Comparison of ENCODE assay signal across 9 cellular contexts in genomic region chr15:63044077-63044644, GRCh38. TPM values are rescaled to one million over a fixed set of nuclear protein-coding genes. Genes with fewer than 3 reads are reported as not detected.
DNase-seq lines count a peak whose midpoint lies in the region; ATAC-seq and TF ChIP-seq lines count a peak whose summit lies in the region.
"Had no signal": no experiment of that assay in that cellular context is flagged by ENCODE, and none has a peak within 500 bp of the region (broad histone marks: within the 10 kb centered on the region; RNA-seq: fewer than 3 reads in every experiment).

No MANE protein-coding gene starts in this region.

- no peaks in the 10 kb centered on the region for H3K27me3 ChIP-seq in cardiac muscle cell
- peaks cover 4% of the 10 kb centered on the region for H3K27me3 ChIP-seq in ectodermal cell (ENCODE audit: control insufficient read depth, insufficient read depth, low read length, poor library complexity, severe bottlenecking)
- peaks cover 0 to 6% of the 10 kb centered on the region in 2 donors for H3K27me3 ChIP-seq in mucosa of rectum (ENCODE audit: control insufficient read depth in 2 of 2, insufficient read depth in 2 of 2, low read length in 2 of 2)

- 19 to 23% methylated on average over 6 to 7 of the region's 7 CpGs for WGBS in ectodermal cell, 2 experiments
- WGBS in urinary bladder, result 28% methylated on average over 7 of the region's 7 CpGs

- H3K4me3 ChIP-seq in cardiac muscle cell (peak overlapping the region; percentile 96), ectodermal cell (ENCODE audit: insufficient read depth, low read depth, low read length) (peak overlapping the region; percentile 88), mucosa of rectum (ENCODE audit: low read length in 2 of 2) (peak overlapping the region; percentile 78 to 87), urinary bladder (ENCODE audit: low read depth, low read length) (peak overlapping the region; percentile 66)

- no peak for ATAC-seq in left cardiac atrium

- H3K27ac ChIP-seq in cardiac muscle cell (peak overlapping the region; percentile 100), ectodermal cell (ENCODE audit: insufficient read depth, low read depth, low read length, poor library complexity, severe bottlenecking) (peak overlapping the region; percentile 56), mucosa of rectum (ENCODE audit: low read depth in 2 of 2, low read length in 2 of 2) (peak overlapping the region; percentile 96 to 99), urinary bladder (ENCODE audit: low read depth) (peak overlapping the region; percentile 1)

- TF ChIP-seq CTCF in cardiac muscle cell (IDR thresholded peaks at IDR 0.05; ENCODE audit: low read depth, low read length), result no peak

- intact Hi-C loops in left cardiac atrium (cut with DNase I), result loop anchor here (5.0 to 10.0 kb wide), 3 partner anchors 119 to 197 kb away; no protein-coding TSS in a partner anchor

- H3K9me3 ChIP-seq in cardiac muscle cell (ENCODE audit: low read depth) (no peaks in the 10 kb centered on the region), ectodermal cell (ENCODE audit: control insufficient read depth, low read length) (no peaks in the 10 kb centered on the region), mucosa of rectum (ENCODE audit: control insufficient read depth in 2 of 2, low read length in 2 of 2) (no peaks in the 10 kb centered on the region)

- H3K36me3 ChIP-seq in cardiac muscle cell (peaks cover 40% of the 10 kb centered on the region), ectodermal cell (ENCODE audit: control insufficient read depth, insufficient read depth, low read length) (peaks cover 9% of the 10 kb centered on the region), mucosa of rectum (ENCODE audit: control insufficient read depth in 2 of 2, insufficient read depth in 2 of 2, low read length in 2 of 2) (peaks cover 3 to 10% of the 10 kb centered on the region in 2 donors), urinary bladder (ENCODE audit: insufficient read depth) (no peaks in the 10 kb centered on the region)

- peaks cover 37% of the 10 kb centered on the region for H3K4me1 ChIP-seq in cardiac muscle cell (ENCODE audit: low read depth)
- peaks cover 34% of the 10 kb centered on the region for H3K4me1 ChIP-seq in ectodermal cell (ENCODE audit: control insufficient read depth, insufficient read depth, low read length)
- H3K4me1 ChIP-seq in mucosa of rectum (ENCODE audit: control insufficient read depth in 2 of 2, insufficient read depth in 2 of 2, low read length in 2 of 2), result peaks cover 12 to 41% of the 10 kb centered on the region in 2 donors
- H3K4me1 ChIP-seq in urinary bladder (ENCODE audit: insufficient read depth), result no peaks in the 10 kb centered on the region

- DNase-seq in cardiac muscle cell (ENCODE audit: low read depth in 1 of 2, low spot score in 1 of 2), result peak in 1 of 2 donors; percentile 39
- DNase-seq in left cardiac atrium, result no peak
- no peak for DNase-seq in NCI-H510A treated with DMSO at 0.1 percent for 48 hours (lab: John Stamatoyannopoulos, UW)
- DNase-seq in NCI-H1694 (lab: John Stamatoyannopoulos, UW), result no peak
- DNase-seq in NCI-H2029 (lab: John Stamatoyannopoulos, UW), result no peak
- DNase-seq: CD4-positive, alpha-beta T cell had no signal

- peak overlapping the region; percentile 76 to 87 for H3K9ac ChIP-seq in mucosa of rectum (ENCODE audit: low read depth in 1 of 2, low read length in 2 of 2)

RNA-seq across cellular contexts. Expression of gene TPM1, which starts 1.6 kb away (rescaled TPM):
- 6,553 and 8,453 TPM in 2 replicates for total RNA-seq in cardiac muscle cell
- 7,519 and 10,138 TPM in 2 replicates for polyA plus RNA-seq in cardiac muscle cell
- total RNA-seq in left cardiac atrium, result 1,000 to 10,000 TPM; 8,049 to 9,104 TPM
- 870 TPM for polyA plus RNA-seq in ectodermal cell (2013, experiment 1 of 4)
- polyA plus RNA-seq in ectodermal cell (2013, experiment 2 of 4), result 825 TPM
- polyA plus RNA-seq in ectodermal cell (2013, experiment 3 of 4), result 574 TPM
- 642 TPM for polyA plus RNA-seq in ectodermal cell (2013, experiment 4 of 4)
- 1,685 TPM for total RNA-seq in urinary bladder
- polyA plus RNA-seq in urinary bladder, result 3,649 TPM

Comparison
In these comparisons a context has a peak if more than half of its experiments do, and no peak if none do; other contexts are left out.
1. H3K27ac ChIP-seq: peak in every context shown above with its lines; median percentile 100 in cardiac muscle cell; 98 in mucosa of rectum; 56 in ectodermal cell; 1 in urinary bladder.